In genomic region chr16:89573826-89574680, GRCh38 we compare ENCODE assay signal across 11 cellular contexts. TPM values are rescaled to one million over a fixed set of nuclear protein-coding genes. Genes with fewer than 3 reads are reported as not detected.
DNase-seq lines count a peak whose midpoint lies in the region; ATAC-seq and TF ChIP-seq lines count a peak whose summit lies in the region.
"Had no signal": no experiment of that assay in that cellular context is flagged by ENCODE, and none has a peak within 500 bp of the region (broad histone marks: within the 10 kb centered on the region; RNA-seq: fewer than 3 reads in every experiment).

No MANE protein-coding gene starts in this region.

- no peaks in the 10 kb centered on the region for H3K36me3 Mint-ChIP-seq in activated naive CD4-positive, alpha-beta T cell treated with anti-CD3 and anti-CD28 coated beads for 36 hours (ENCODE audit: low read depth)
- H3K36me3 Mint-ChIP-seq in glutamatergic neuron (ENCODE audit: unreplicated experiment) = no peaks in the 10 kb centered on the region
- no peaks in the 10 kb centered on the region for H3K36me3 Mint-ChIP-seq in stimulated activated memory B cell treated with anti-CD40 and anti-IgM and Interleukin-4, amounts not matched to agents 10 μg/mL and 1 μg/mL and 100 μg/mL, for 72 hours

- peak overlapping the region in 3 of 4 donors; percentile 38 to 46 (median 44) for H3K4me3 ChIP-seq in Peyer's patch

- H3K27me3 Mint-ChIP-seq in activated naive CD4-positive, alpha-beta T cell treated with anti-CD3 and anti-CD28 coated beads for 36 hours (ENCODE audit: low read depth) = peaks cover 11% of the 10 kb centered on the region
- peaks cover 17% of the 10 kb centered on the region for H3K27me3 Mint-ChIP-seq in glutamatergic neuron (ENCODE audit: unreplicated experiment)
- peaks cover 54% of the 10 kb centered on the region for H3K27me3 Mint-ChIP-seq in stimulated activated memory B cell treated with anti-CD40 and anti-IgM and Interleukin-4, amounts not matched to agents 10 μg/mL and 1 μg/mL and 100 μg/mL, for 72 hours

- H3K27ac Mint-ChIP-seq in activated naive CD4-positive, alpha-beta T cell treated with anti-CD3 and anti-CD28 coated beads for 36 hours = no peak overlapping the region
- peak overlapping the region; percentile 93 for H3K27ac Mint-ChIP-seq in glutamatergic neuron (ENCODE audit: unreplicated experiment)
- H3K27ac Mint-ChIP-seq in stimulated activated memory B cell treated with anti-CD40 and anti-IgM and Interleukin-4, amounts not matched to agents 10 μg/mL and 1 μg/mL and 100 μg/mL, for 72 hours = no peak overlapping the region

- peak overlapping the region; percentile 38 for H3K4me3 Mint-ChIP-seq in activated naive CD4-positive, alpha-beta T cell treated with anti-CD3 and anti-CD28 coated beads for 36 hours
- H3K4me3 Mint-ChIP-seq in glutamatergic neuron (ENCODE audit: unreplicated experiment) = peak overlapping the region; percentile 44
- H3K4me3 Mint-ChIP-seq in stimulated activated memory B cell treated with anti-CD40 and anti-IgM and Interleukin-4, amounts not matched to agents 10 μg/mL and 1 μg/mL and 100 μg/mL, for 72 hours = peak overlapping the region; percentile 41

- H3K4me1 Mint-ChIP-seq in activated naive CD4-positive, alpha-beta T cell treated with anti-CD3 and anti-CD28 coated beads for 36 hours (ENCODE audit: low read depth) = peaks cover 14% of the 10 kb centered on the region
- H3K4me1 Mint-ChIP-seq in glutamatergic neuron (ENCODE audit: low read depth, unreplicated experiment) = peaks cover 15% of the 10 kb centered on the region
- peaks cover 23% of the 10 kb centered on the region for H3K4me1 Mint-ChIP-seq in stimulated activated memory B cell treated with anti-CD40 and anti-IgM and Interleukin-4, amounts not matched to agents 10 μg/mL and 1 μg/mL and 100 μg/mL, for 72 hours

- TF ChIP-seq POLR2A in Peyer's patch (IDR thresholded peaks at IDR 0.05) = no peak
- TF ChIP-seq POLR2A in erythroblast (IDR thresholded peaks at IDR 0.05; ENCODE audit: low read length) = no peak

- CTCF ChIA-PET in activated naive CD4-positive, alpha-beta T cell treated with anti-CD3 and anti-CD28 coated beads for 36 hours (lab: Charles Lee) = interaction anchor here (0.9 kb wide), 1 partner anchor 94 kb away, joined by 3 read pairs; no protein-coding TSS in a partner anchor

- no peaks in the 10 kb centered on the region for H3K36me3 ChIP-seq in Peyer's patch
- H3K36me3 ChIP-seq: upper lobe of left lung had no signal

- H3K4me1 ChIP-seq in Peyer's patch = peaks cover 0 to 29% (median 14%) of the 10 kb centered on the region in 4 donors

- no peaks in the 10 kb centered on the region for H3K9me3 ChIP-seq in Peyer's patch
- H3K9me3 ChIP-seq: upper lobe of left lung had no signal

- H3K9me3 Mint-ChIP-seq in activated naive CD4-positive, alpha-beta T cell treated with anti-CD3 and anti-CD28 coated beads for 36 hours = no peaks in the 10 kb centered on the region
- H3K9me3 Mint-ChIP-seq in glutamatergic neuron (ENCODE audit: unreplicated experiment) = peaks cover 12% of the 10 kb centered on the region
- H3K9me3 Mint-ChIP-seq in stimulated activated memory B cell treated with anti-CD40 and anti-IgM and Interleukin-4, amounts not matched to agents 10 μg/mL and 1 μg/mL and 100 μg/mL, for 72 hours = no peaks in the 10 kb centered on the region

- intact Hi-C loops in activated naive CD4-positive, alpha-beta T cell treated with anti-CD3 and anti-CD28 coated beads for 36 hours (cut with micrococcal nuclease) = loop anchor here (1.0 kb wide), 2 partner anchors 67 to 93 kb away; no protein-coding TSS in a partner anchor

- H3K27ac ChIP-seq in Peyer's patch = no peak overlapping the region
- H3K27ac ChIP-seq: dorsolateral prefrontal cortex, upper lobe of left lung had no signal

- peaks cover 0 to 5% of the 10 kb centered on the region in 2 donors for H3K27me3 ChIP-seq in Peyer's patch

- no peak for DNase-seq in activated naive CD4-positive, alpha-beta T cell treated with anti-CD3 and anti-CD28 coated beads for 36 hours
- DNase-seq in activated naive CD4-positive, alpha-beta T cell treated with anti-CD3 and anti-CD28 coated beads, Interleukin-2, amount 50 U/mL, for 16 hours = no peak
- DNase-seq in Peyer's patch = no peak
- DNase-seq in glutamatergic neuron = peak; percentile 69
- no peak for DNase-seq in GM10266 (ENCODE audit: extremely low spot score)
- DNase-seq in effector CD8-positive, alpha-beta T cell (lab: John Stamatoyannopoulos, UW) = no peak
- DNase-seq in erythroblast (lab: John Stamatoyannopoulos, UW) = no peak
- DNase-seq: dorsolateral prefrontal cortex, SHP77 treated with DMSO at 0.1 percent for 48 hours had no signal

- ATAC-seq in stimulated activated memory B cell treated with anti-CD40 and anti-IgM and Interleukin-4, amounts not matched to agents 10 μg/mL and 1 μg/mL and 100 μg/mL, for 72 hours = no peak

- TF ChIP-seq CTCF in Peyer's patch (IDR thresholded peaks at IDR 0.05) = no peak
- TF ChIP-seq CTCF in glutamatergic neuron (IDR thresholded peaks at IDR 0.05; ENCODE audit: partially characterized antibody, unreplicated experiment) = no peak
- no peak for TF ChIP-seq CTCF in GM10266 (IDR thresholded peaks at IDR 0.05; ENCODE audit: control insufficient read depth, insufficient read depth, low read depth, missing control alignments)

RNA-seq across cellular contexts. Expression of gene CPNE7, which starts 1.5 kb away (rescaled TPM):
- 1 to 10 TPM; 6.4 to 9.0 TPM for total RNA-seq in activated naive CD4-positive, alpha-beta T cell treated with anti-CD3 and anti-CD28 coated beads for 36 hours
- total RNA-seq in Peyer's patch (10 to 100 TPM in 3 of 4 donors, 1 to 10 TPM in 1; 7.4 to 48.7 (median 13.5) TPM), glutamatergic neuron (ENCODE audit: unreplicated experiment) (17.8 TPM)

RNA-seq across cellular contexts. Expression of gene RPL13, which starts 13.6 kb away (rescaled TPM):
- 1,000 to 10,000 TPM; 3,875 to 3,899 TPM for total RNA-seq in activated naive CD4-positive, alpha-beta T cell treated with anti-CD3 and anti-CD28 coated beads for 36 hours
- total RNA-seq in Peyer's patch (1,000 to 10,000 TPM; 1,597 to 3,276 (median 2,603) TPM), glutamatergic neuron (ENCODE audit: unreplicated experiment) (893 TPM)

RNA-seq across cellular contexts. Expression of gene DPEP1, which starts 39.4 kb away (rescaled TPM):
- not detected for total RNA-seq in activated naive CD4-positive, alpha-beta T cell treated with anti-CD3 and anti-CD28 coated beads for 36 hours
- total RNA-seq in Peyer's patch (1,000 to 10,000 TPM in 3 of 4 donors, 100 to 1,000 TPM in 1; 272 to 3,324 (median 2,161) TPM), glutamatergic neuron (ENCODE audit: unreplicated experiment) (0.39 TPM)

Comparison
In these comparisons a context has a peak if more than half of its experiments do, and no peak if none do; other contexts are left out.
1. RNA of gene DPEP1, which starts 39.4 kb away (total RNA-seq): 272 to 3,324 TPM in Peyer's patch; 0.39 TPM in glutamatergic neuron (single experiment) and not detected in activated naive CD4-positive, alpha-beta T cell treated with anti-CD3 and anti-CD28 coated beads for 36 hours; every median in the first group is over 100 times any median in the second.
2. Peak in every context shown above with its lines, with median percentiles within 50 percentile points of each other: H3K4me3 Mint-ChIP-seq.